Comparison of ENCODE assay signal across 23 cellular contexts in genomic region chr15:35994861-35995260, GRCh38.
"Had no signal": no experiment of that assay in that cellular context is flagged by ENCODE, and none has a peak within 500 bp of the region (broad histone marks: within the 10 kb centered on the region; RNA-seq: fewer than 3 reads in every experiment).

No MANE protein-coding gene starts in this region.

- H3K9me3 ChIP-seq: SK-N-SH had no signal

- DNase-seq: Kasumi-1, MV-4-11, NCI-H1048, NCI-H1105, NCI-H1436 treated with DMSO at 0.1 percent for 48 hours, NCI-H1694, NCI-H187 treated with DMSO at 0.1 percent for 48 hours, NCI-H2029 treated with DMSO at 0.1 percent for 48 hours, NCI-H2171 treated with DMSO at 0.1 percent for 48 hours, NCI-H2227 treated with DMSO at 0.1 percent for 48 hours, NCI-H510A, NCI-H524 treated with DMSO at 0.1 percent for 48 hours, NCI-H774, PC-3, SHP77, SK-N-SH, SW 1271 had no signal

- H3K9ac ChIP-seq: KMS-11, SK-N-SH had no signal

- H3K27ac ChIP-seq: HL-60, KMS-11, RWPE1 had no signal

- H3K4me2 ChIP-seq: KMS-11, SK-N-SH had no signal

- FAIRE-seq: HTR-8/SVneo, K562 had no signal

- H3K4me3 ChIP-seq: K562 had no signal

- ATAC-seq: K562, Panc1, PC-3 had no signal
